Comparison of ENCODE assay signal across 8 cellular contexts in the genomic region with DNA sequence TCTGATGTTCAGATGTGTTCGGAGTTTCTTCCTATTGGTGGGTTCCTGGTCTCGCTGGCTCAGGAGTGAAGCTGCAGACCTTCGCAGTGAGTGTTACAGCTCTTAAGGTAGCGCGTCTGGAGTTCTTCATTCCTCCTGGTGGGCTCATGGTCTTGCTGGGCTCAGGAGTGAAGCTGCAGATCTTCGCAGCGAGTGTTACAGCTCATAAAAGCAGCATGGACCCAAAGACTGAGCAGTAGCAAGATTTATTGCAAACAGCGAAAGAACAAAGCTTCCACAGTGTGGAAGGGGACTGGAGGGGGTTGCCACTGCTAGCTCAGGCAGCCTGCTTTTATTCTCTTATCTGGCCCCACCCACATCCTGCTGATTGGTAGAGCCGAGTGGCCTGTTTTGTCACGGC. TPM values are rescaled to one million over a fixed set of nuclear protein-coding genes. Genes with fewer than 3 reads are reported as not detected.
DNase-seq lines count a peak whose midpoint lies in the region; ATAC-seq, FAIRE-seq and TF ChIP-seq lines count a peak whose summit lies in the region.
"Not testable (repeated sequence)": the region's sequence is repeated elsewhere in the genome, so short reads cannot be mapped to it uniquely, and the experiment has no call there.

No MANE protein-coding gene starts in this region.

- 46% methylated on average over 6 of the region's 10 CpGs for WGBS in K562 (ENCODE audit: insufficient coverage, low coverage, missing lambda C conversion rate)

- TF ChIP-seq EP300 in K562 (IDR thresholded peaks at IDR 0.05; ENCODE audit: low read length), result not testable (repeated sequence)

- not testable (repeated sequence) for H3K4me3 ChIP-seq in HCT116 (replicated peaks in 1 of 2; ENCODE audit: low read depth in 1 of 2, low read length in 2 of 2); HEK293 (ENCODE audit: low read depth, low read length); astrocyte (ENCODE audit: insufficient read depth, low read depth, low read length); K562

- H3K36me3 Mint-ChIP-seq in astrocyte (ENCODE audit: low read depth, unreplicated experiment); neural crest cell (ENCODE audit: low read depth): not testable (repeated sequence)

- not testable (repeated sequence) for TF ChIP-seq RAD21 in HCT116 (IDR thresholded peaks at IDR 0.05; ENCODE audit: low read depth); K562 (CRISPR knock-in tag; conservative IDR thresholded peaks at IDR 0.05 in 1 of 2, IDR thresholded peaks at IDR 0.05 in 1 of 2)

- not testable (repeated sequence) for H3K4me1 Mint-ChIP-seq in astrocyte (ENCODE audit: low read depth, unreplicated experiment); neural crest cell

- peak; percentile 36 for TF ChIP-seq POLR2A in HCT116 (IDR thresholded peaks at IDR 0.05; ENCODE audit: borderline replicate concordance, extremely low read depth, insufficient read depth, insufficient read length)
- 0 out of 2 replicates have a peak, but pooled peaks have one; percentile 47 for TF ChIP-seq POLR2A in K562 (conservative IDR thresholded peaks at IDR 0.05)

- RAD21 ChIA-PET in HCT116 (lab: Charles Lee; ENCODE audit: low non-redundant PET in 1 of 2, low total read pairs in 2 of 2, uncharacterized antibody in 2 of 2, unreplicated experiment in 2 of 2), result not testable (repeated sequence)

- intact Hi-C loops in HCT116 (cut with micrococcal nuclease); K562 (cut with micrococcal nuclease): not testable (repeated sequence)

- H3K4me2 ChIP-seq in HCT116 (ENCODE audit: low read length); astrocyte (ENCODE audit: low read length); K562 (ENCODE audit: insufficient read depth, low read length): not testable (repeated sequence)

- not testable (repeated sequence) for H3K27me3 ChIP-seq in HCT116 (ENCODE audit: insufficient read depth, low read length); astrocyte (ENCODE audit: insufficient read depth, low read length); K562 (ENCODE audit: control insufficient read depth in 2 of 2, insufficient read depth in 2 of 2, low read length in 2 of 2); foreskin keratinocyte

- not testable (repeated sequence) for H4K20me1 ChIP-seq in HCT116 (ENCODE audit: insufficient read depth); astrocyte (ENCODE audit: insufficient read depth, low read length); K562 (replicated peaks; ENCODE audit: control insufficient read depth, insufficient read depth, low read length)

- H3K9ac ChIP-seq in HCT116 (ENCODE audit: low read length); astrocyte (ENCODE audit: low read length); K562 (ENCODE audit: insufficient read depth in 1 of 2, low read depth in 2 of 2, low read length in 2 of 2): not testable (repeated sequence)

- H3K9me2 ChIP-seq in HCT116 (ENCODE audit: insufficient read depth), result not testable (repeated sequence)

- not testable (repeated sequence) for H3K9me1 ChIP-seq in K562 (ENCODE audit: control insufficient read depth, insufficient read depth, low read length)

- H3K27ac Mint-ChIP-seq in astrocyte (ENCODE audit: unreplicated experiment) (peak overlapping the region; percentile 69), neural crest cell (ENCODE audit: unreplicated experiment) (peak overlapping the region; percentile 84)

- H3K9me3 ChIP-seq in HCT116 (ENCODE audit: control insufficient read depth in 1 of 2, insufficient read depth in 1 of 2, low read depth in 1 of 2, low read length in 2 of 2); HEK293 (ENCODE audit: control insufficient read depth, insufficient read depth, low read depth, low read length); astrocyte (ENCODE audit: insufficient read depth, low read depth, low read length); K562 (replicated peaks; ENCODE audit: control insufficient read depth, insufficient read depth, low read depth, low read length): not testable (repeated sequence)

- BruUV-seq in HCT116 (replicated peaks; lab: Mats Ljungman, UMichigan); K562 (replicated peaks; lab: Mats Ljungman, UMichigan): not testable (repeated sequence)

- not testable (repeated sequence) for H3K4me3 Mint-ChIP-seq in astrocyte (ENCODE audit: unreplicated experiment); neural crest cell

- H3K4me1 ChIP-seq in HCT116 (ENCODE audit: control insufficient read depth in 1 of 2, insufficient read depth in 2 of 2, low read length in 2 of 2); HEK293 (ENCODE audit: control insufficient read depth, insufficient read depth, low read length); astrocyte (ENCODE audit: insufficient read depth, low read length); foreskin keratinocyte: not testable (repeated sequence)
- peaks cover 0 to 15% of the 10 kb centered on the region in 2 experiments; a peak in 3 of 5 replicates for H3K4me1 ChIP-seq in K562 (replicated peaks in 1 of 2; ENCODE audit: control insufficient read depth in 2 of 2, insufficient read depth in 2 of 2, low read length in 2 of 2)

- not testable (repeated sequence) for TF ChIP-seq CTCF in HCT116 (IDR thresholded peaks at IDR 0.05 in 2 of 3, conservative IDR thresholded peaks at IDR 0.05 in 1 of 3; ENCODE audit: borderline replicate concordance in 1 of 3, insufficient read depth in 1 of 3, low read depth in 2 of 3, low read length in 2 of 3); HEK293 (tag by site-specific recombination; IDR thresholded peaks at IDR 0.05); astrocyte (IDR thresholded peaks at IDR 0.05; ENCODE audit: insufficient read depth, low read depth, low read length); K562 (IDR thresholded peaks at IDR 0.05 in 2 of 3, conservative IDR thresholded peaks at IDR 0.05 in 1 of 3; ENCODE audit: insufficient read depth in 2 of 3, low read depth in 1 of 3, low read length in 3 of 3); foreskin keratinocyte (conservative IDR thresholded peaks at IDR 0.05); neural crest cell (conservative IDR thresholded peaks at IDR 0.05)

- not testable (repeated sequence) for ATAC-seq in HCT116, K562
- peak; percentile 85 for ATAC-seq in foreskin keratinocyte

- H3K36me3 ChIP-seq in HCT116 (ENCODE audit: control insufficient read depth in 1 of 2, insufficient read depth in 2 of 2, low read length in 2 of 2); HEK293 (ENCODE audit: control insufficient read depth in 2 of 2, insufficient read depth in 1 of 2, low read length in 2 of 2); astrocyte (ENCODE audit: insufficient read depth, low read length); K562 (ENCODE audit: control insufficient read depth, insufficient read depth, low read length): not testable (repeated sequence)

- H2AFZ ChIP-seq in HCT116 (ENCODE audit: low read depth, low read length, poor library complexity, severe bottlenecking); astrocyte (ENCODE audit: low read depth, low read length); K562 (ENCODE audit: low read depth, low read length): not testable (repeated sequence)

- CTCF ChIA-PET in HCT116 (lab: Charles Lee); K562 (lab: Yijun Ruan, JAX; ENCODE audit: low intra/inter-chr PET ratio): not testable (repeated sequence)
- CTCF ChIA-PET in HEK293 (lab: Yijun Ruan, JAX), result interaction anchor here (0.6 to 1.4 kb wide), 4 partner anchors 11 to 296 kb away, joined by 3 to 4 read pairs (median 3); no protein-coding TSS in a partner anchor

- not testable (repeated sequence) for DNase-seq in HCT116 (ENCODE audit: low read depth, low spot score); astrocyte (ENCODE audit: low read depth); K562 (ENCODE audit: extremely low read depth in 1 of 4, low spot score in 3 of 4); foreskin keratinocyte; neural crest cell (ENCODE audit: low read depth, low spot score)
- DNase-seq in HT1080 (ENCODE audit: low read depth), result peak; percentile 82
- peak; percentile 4 for DNase-seq in NCI-H1048 (lab: John Stamatoyannopoulos, UW)

- H3K27me3 Mint-ChIP-seq in astrocyte (ENCODE audit: low read depth, unreplicated experiment); neural crest cell (ENCODE audit: low read depth): not testable (repeated sequence)

- H3K9me3 Mint-ChIP-seq in astrocyte (ENCODE audit: unreplicated experiment), result not testable (repeated sequence)
- H3K9me3 Mint-ChIP-seq in neural crest cell, result peaks cover 13% of the 10 kb centered on the region

- POLR2A ChIA-PET in HCT116 (lab: Charles Lee); HEK293 (lab: Yijun Ruan, JAX): not testable (repeated sequence)
- POLR2A ChIA-PET in K562 (lab: Yijun Ruan, JAX), result interaction anchor here (0.9 kb wide), 1 partner anchor 29 kb away, joined by 3 read pairs; no protein-coding TSS in a partner anchor

- H3K79me2 ChIP-seq in HCT116 (ENCODE audit: insufficient read depth, low read length); astrocyte (ENCODE audit: insufficient read depth, low read length); K562 (ENCODE audit: control insufficient read depth, insufficient read depth, low read length): not testable (repeated sequence)

- in situ Hi-C loops in K562 (cut with MboI), result loop anchor here (25.0 kb wide), 1 partner anchor 370 kb away; no protein-coding TSS in a partner anchor

- not testable (repeated sequence) for FAIRE-seq in astrocyte (lab: Jason Lieb, UNC); K562 (lab: Jason Lieb, UNC)

- H3K27ac ChIP-seq in HCT116 (ENCODE audit: low read depth, low read length); HEK293 (ENCODE audit: extremely low read depth, low read depth, low read length); astrocyte (ENCODE audit: low read depth, low read length); K562 (ENCODE audit: extremely low read depth, low read depth, low read length); foreskin keratinocyte: not testable (repeated sequence)

RNA-seq across cellular contexts. Expression of a gene that starts 28.6 kb away (rescaled TPM):
- total RNA-seq in HCT116 (2021; ENCODE audit: unreplicated experiment) (81.6 TPM), astrocyte (118 and 120 TPM in 2 replicates), K562 (2014; rRNA removed) (115 and 120 TPM in 2 replicates), K562 (2014; rRNA removed; fragmentation: Illumina TruSeq; extraction: Trizol) (102 and 111 TPM in 2 replicates), K562 (2015; rRNA removed; fragmentation: Illumina TruSeq; extraction: Trizol) (82.3 and 85.7 TPM in 2 replicates), K562 (2021) (85.9 and 90.4 TPM in 2 replicates), foreskin keratinocyte (103 and 104 TPM in 2 replicates), neural crest cell (202 and 210 TPM in 2 replicates)
- 45.0 and 55.5 TPM in 2 replicates for polyA plus RNA-seq in HCT116 (2012)
- 132 and 141 TPM in 2 replicates for total RNA-seq in HT1080 (2014; rRNA removed; shearing (Covaris generic))
- polyA plus RNA-seq in HT1080 (2015; cell fraction: cytosol; rRNA removed), result 88.3 and 92.3 TPM in 2 replicates
- polyA plus RNA-seq in HT1080 (2015; cell fraction: nucleus; rRNA removed), result 52.2 and 67.6 TPM in 2 replicates
- 26.5 and 59.4 TPM in 2 replicates for total RNA-seq in K562 (2011; cell fraction: chromatin; rRNA removed; ENCODE audit: low replicate concordance)
- total RNA-seq in K562 (2011; cell fraction: nucleolus; rRNA removed), result 70.8 and 71.2 TPM in 2 replicates
- total RNA-seq in K562 (2011; cell fraction: nucleoplasm; rRNA removed), result 79.0 and 102 TPM in 2 replicates
- polyA plus RNA-seq in K562 (2011; rRNA removed) (75.1 and 95.7 TPM in 2 replicates), K562 (2014; fragmentation: Illumina TruSeq; extraction: Trizol) (87.1 and 90.3 TPM in 2 replicates), K562 (2014; fragmentation: Nextera tagmentation; extraction: Ambion mirVana) (10 to 100 TPM; 27.4 to 39.4 TPM), K562 (2014; rRNA removed) (96.8 and 98.6 TPM in 2 replicates), foreskin keratinocyte (68.5 and 74.9 TPM in 2 replicates)
- polyA plus RNA-seq in K562 (2011; cell fraction: cytosol; rRNA removed), result 41.6 and 82.8 TPM in 2 replicates
- polyA plus RNA-seq in K562 (2011; cell fraction: nucleus; rRNA removed), result 16.7 and 20.6 TPM in 2 replicates
- 89.3 and 101 TPM in 2 replicates for polyA plus RNA-seq in K562 (2012)
- 56.1 and 66.0 TPM in 2 replicates for polyA minus RNA-seq in K562 (2011; rRNA and poly(A)+ RNA removed)
- polyA minus RNA-seq in K562 (2011; cell fraction: cytosol; rRNA and poly(A)+ RNA removed), result 42.5 and 46.9 TPM in 2 replicates
- polyA minus RNA-seq in K562 (2011; cell fraction: nucleus; rRNA and poly(A)+ RNA removed), result 8.5 and 10.9 TPM in 2 replicates
